In genomic region chr3:112374334-112374734, GRCh38 we compare ENCODE assay signal across 22 cellular contexts. TPM values are rescaled to one million over a fixed set of nuclear protein-coding genes. Genes with fewer than 3 reads are reported as not detected.
DNase-seq lines count a peak whose midpoint lies in the region; ATAC-seq and TF ChIP-seq lines count a peak whose summit lies in the region.
"Had no signal": no experiment of that assay in that cellular context is flagged by ENCODE, and none has a peak within 500 bp of the region (broad histone marks: within the 10 kb centered on the region; RNA-seq: fewer than 3 reads in every experiment).

No MANE protein-coding gene starts in this region.

- WGBS in thyroid gland, 2 donors, result 63 to 82% methylated on average over 5 of the region's 5 CpGs

- no peaks in the 10 kb centered on the region for H3K36me3 ChIP-seq in fibroblast of lung (ENCODE audit: control insufficient read depth, insufficient read depth, low read length)
- H3K36me3 ChIP-seq in thyroid gland, result no peaks in the 10 kb centered on the region
- H3K36me3 ChIP-seq in GM23338 (ENCODE audit: insufficient read depth), result no peaks in the 10 kb centered on the region
- H3K36me3 ChIP-seq: cardiac muscle cell, upper lobe of right lung had no signal

- H3K4me2 ChIP-seq in fibroblast of lung (ENCODE audit: extremely low read depth, insufficient read depth, low read length) (no peak overlapping the region), GM23338 (no peak overlapping the region)

- no peak overlapping the region for H3K27ac Mint-ChIP-seq in GM23338
- H3K27ac Mint-ChIP-seq in stimulated activated memory B cell treated with anti-CD40 and anti-IgM and Interleukin-4, amounts not matched to agents 10 μg/mL and 1 μg/mL and 100 μg/mL, for 72 hours, result no peak overlapping the region
- H3K27ac Mint-ChIP-seq: CD8-positive, alpha-beta memory T cell had no signal

- H3K9me3 ChIP-seq in fibroblast of lung (ENCODE audit: control insufficient read depth, insufficient read depth, low read depth, low read length), result no peaks in the 10 kb centered on the region
- H3K9me3 ChIP-seq in thyroid gland, result no peaks in the 10 kb centered on the region
- H3K9me3 ChIP-seq: upper lobe of right lung had no signal

- H3K79me2 ChIP-seq in fibroblast of lung (ENCODE audit: control insufficient read depth, insufficient read depth, low read length), result no peaks in the 10 kb centered on the region
- H3K79me2 ChIP-seq in GM23338 (replicated peaks; ENCODE audit: insufficient read depth), result no peaks in the 10 kb centered on the region

- TF ChIP-seq CTCF in fibroblast of lung (conservative IDR thresholded peaks at IDR 0.05 in 1 of 2, IDR thresholded peaks at IDR 0.05 in 1 of 2; ENCODE audit: low read depth in 1 of 2, low read length in 2 of 2), result no peak
- no peak for TF ChIP-seq CTCF in omental fat pad (IDR thresholded peaks at IDR 0.05)
- TF ChIP-seq CTCF in thyroid gland (IDR thresholded peaks at IDR 0.05), result no peak
- TF ChIP-seq CTCF in GM23338 (conservative IDR thresholded peaks at IDR 0.05; ENCODE audit: low read depth in 2 of 2), result no peak

- H3K27me3 ChIP-seq in fibroblast of lung (ENCODE audit: control insufficient read depth, insufficient read depth, low read length) (no peaks in the 10 kb centered on the region), thyroid gland (no peaks in the 10 kb centered on the region), GM23338 (ENCODE audit: insufficient read depth) (no peaks in the 10 kb centered on the region)
- H3K27me3 ChIP-seq: cardiac muscle cell, dorsolateral prefrontal cortex, upper lobe of right lung had no signal

- H3K4me1 ChIP-seq in fibroblast of lung (ENCODE audit: control insufficient read depth, extremely low read depth, insufficient read depth, low read length) (no peaks in the 10 kb centered on the region), thyroid gland (peaks cover 39 to 53% of the 10 kb centered on the region in 2 donors), GM23338 (ENCODE audit: insufficient read depth) (peaks cover 19% of the 10 kb centered on the region)

- no peaks in the 10 kb centered on the region for H3F3A ChIP-seq in GM23338 (replicated peaks; ENCODE audit: low read depth)

- H3K4me3 ChIP-seq in fibroblast of lung (replicated peaks in 1 of 4; ENCODE audit: control extremely low read depth in 1 of 4, insufficient read depth in 1 of 4, low read depth in 3 of 4, low read length in 4 of 4) (no peak overlapping the region), thyroid gland (replicated peaks in 1 of 3) (no peak overlapping the region), GM23338 (no peak overlapping the region)
- H3K4me3 ChIP-seq: cardiac muscle cell, dorsolateral prefrontal cortex, upper lobe of right lung had no signal

- H4K20me1 ChIP-seq in fibroblast of lung (ENCODE audit: control insufficient read depth, extremely low read depth, insufficient read depth, low read length) (no peaks in the 10 kb centered on the region), GM23338 (replicated peaks; ENCODE audit: insufficient read depth) (no peaks in the 10 kb centered on the region)

- peaks cover 21% of the 10 kb centered on the region for H3K4me1 Mint-ChIP-seq in GM23338
- peaks cover 5% of the 10 kb centered on the region for H3K4me1 Mint-ChIP-seq in stimulated activated memory B cell treated with anti-CD40 and anti-IgM and Interleukin-4, amounts not matched to agents 10 μg/mL and 1 μg/mL and 100 μg/mL, for 72 hours

- no peak overlapping the region for H3K27ac ChIP-seq in fibroblast of lung (ENCODE audit: insufficient read depth, low read length)
- peak overlapping the region in 1 of 3 donors; percentile 15 for H3K27ac ChIP-seq in thyroid gland
- no peak overlapping the region for H3K27ac ChIP-seq in GM23338 (ENCODE audit: low read depth)
- H3K27ac ChIP-seq: cardiac muscle cell, dorsolateral prefrontal cortex, epithelial cell of prostate, upper lobe of right lung, VCaP had no signal

- no peaks in the 10 kb centered on the region for H3K9me3 Mint-ChIP-seq in GM23338
- no peaks in the 10 kb centered on the region for H3K9me3 Mint-ChIP-seq in stimulated activated memory B cell treated with anti-CD40 and anti-IgM and Interleukin-4, amounts not matched to agents 10 μg/mL and 1 μg/mL and 100 μg/mL, for 72 hours
- H3K9me3 Mint-ChIP-seq: CD8-positive, alpha-beta memory T cell had no signal

- H3K36me3 Mint-ChIP-seq in GM23338 (ENCODE audit: low read depth), result no peaks in the 10 kb centered on the region
- H3K36me3 Mint-ChIP-seq in stimulated activated memory B cell treated with anti-CD40 and anti-IgM and Interleukin-4, amounts not matched to agents 10 μg/mL and 1 μg/mL and 100 μg/mL, for 72 hours, result no peaks in the 10 kb centered on the region

- no peak for TF ChIP-seq POLR2A in thyroid gland (IDR thresholded peaks at IDR 0.05)

- H3K9me2 ChIP-seq in GM23338 (ENCODE audit: insufficient read depth), result peaks cover 6% of the 10 kb centered on the region; the same call in 1 of the 2 replicates

- no peaks in the 10 kb centered on the region for H3K27me3 Mint-ChIP-seq in GM23338 (ENCODE audit: insufficient read depth, low read depth, poor library complexity)
- no peaks in the 10 kb centered on the region for H3K27me3 Mint-ChIP-seq in stimulated activated memory B cell treated with anti-CD40 and anti-IgM and Interleukin-4, amounts not matched to agents 10 μg/mL and 1 μg/mL and 100 μg/mL, for 72 hours

- peak; percentile 39 for ATAC-seq in omental fat pad (ENCODE audit: low FRiP score)
- ATAC-seq in GM23338, result no peak
- ATAC-seq in stimulated activated memory B cell treated with anti-CD40 and anti-IgM and Interleukin-4, amounts not matched to agents 10 μg/mL and 1 μg/mL and 100 μg/mL, for 72 hours, result no peak
- ATAC-seq: upper lobe of right lung had no signal

- H2AFZ ChIP-seq in fibroblast of lung (ENCODE audit: low read length), result no peak overlapping the region
- no peak overlapping the region for H2AFZ ChIP-seq in GM23338

- no peak overlapping the region for H3K4me3 Mint-ChIP-seq in GM23338
- H3K4me3 Mint-ChIP-seq in stimulated activated memory B cell treated with anti-CD40 and anti-IgM and Interleukin-4, amounts not matched to agents 10 μg/mL and 1 μg/mL and 100 μg/mL, for 72 hours, result no peak overlapping the region
- H3K4me3 Mint-ChIP-seq: CD8-positive, alpha-beta memory T cell had no signal

- peak; percentile 58 for DNase-seq in M059J (ENCODE audit: low read depth)
- DNase-seq in RPMI7951 (ENCODE audit: low read depth), result peak; percentile 36
- peak; percentile 28 to 58 for DNase-seq in fibroblast of lung (ENCODE audit: low read depth in 2 of 2)
- DNase-seq in omental fat pad (ENCODE audit: low spot score), result no peak
- DNase-seq in KG1 (lab: John Stamatoyannopoulos, UW), result no peak
- DNase-seq in thyroid gland, result no peak
- DNase-seq in GM23338 (ENCODE audit: low spot score), result no peak
- DNase-seq: activated CD8-positive, alpha-beta memory T cell treated with anti-CD3 and anti-CD28 coated beads, Interleukin-2, amount 50 U/mL, for 48 hours; activated effector memory CD4-positive, alpha-beta T cell treated with Interleukin-2 at 50 U/mL for 16 hours; CD8-positive, alpha-beta memory T cell; DMS79 treated with DMSO at 0.1 percent for 48 hours; dorsolateral prefrontal cortex; NCI-H510A; NK-92 treated with Interleukin-12 subunit alpha and Interleukin-12 subunit beta, amount 100 ng/mL, for 24 hours; stimulated activated CD4-positive, alpha-beta T cell treated with anti-CD3 and anti-CD28 coated beads, Interleukin-12 subunit alpha, Interleukin-12 subunit beta, amount 100 ng/mL, for 4 hours; T-helper 1 cell; upper lobe of right lung had no signal

- intact Hi-C loops in thyroid gland (cut with DNase I), result no loop called here

- no peak overlapping the region for H3K9ac ChIP-seq in fibroblast of lung (ENCODE audit: insufficient read depth, low read length)

TF ChIP-seq in GM23338, 12 proteins besides CTCF, POLR2A, EP300 and RAD21 (continues in another document):
- TF ChIP-seq ZNF114 (CRISPR knock-in tag; IDR thresholded peaks at IDR 0.05) (no peak), NANOG (IDR thresholded peaks at IDR 0.05; ENCODE audit: borderline replicate concordance) (no peak), STAT1 (IDR thresholded peaks at IDR 0.05; ENCODE audit: unreplicated experiment) (no peak), EZH2 (IDR thresholded peaks at IDR 0.05; ENCODE audit: low read depth, unreplicated experiment) (no peak), EZH2phosphoT487 (IDR thresholded peaks at IDR 0.05; ENCODE audit: unreplicated experiment) (no peak), JUNB (IDR thresholded peaks at IDR 0.05; ENCODE audit: unreplicated experiment) (no peak), POLR2AphosphoS5 (IDR thresholded peaks at IDR 0.05; ENCODE audit: low read depth) (no peak), CREB1 (CRISPR knock-in tag; IDR thresholded peaks at IDR 0.05; ENCODE audit: low read depth) (no peak)
- TF ChIP-seq, protein P1, sequence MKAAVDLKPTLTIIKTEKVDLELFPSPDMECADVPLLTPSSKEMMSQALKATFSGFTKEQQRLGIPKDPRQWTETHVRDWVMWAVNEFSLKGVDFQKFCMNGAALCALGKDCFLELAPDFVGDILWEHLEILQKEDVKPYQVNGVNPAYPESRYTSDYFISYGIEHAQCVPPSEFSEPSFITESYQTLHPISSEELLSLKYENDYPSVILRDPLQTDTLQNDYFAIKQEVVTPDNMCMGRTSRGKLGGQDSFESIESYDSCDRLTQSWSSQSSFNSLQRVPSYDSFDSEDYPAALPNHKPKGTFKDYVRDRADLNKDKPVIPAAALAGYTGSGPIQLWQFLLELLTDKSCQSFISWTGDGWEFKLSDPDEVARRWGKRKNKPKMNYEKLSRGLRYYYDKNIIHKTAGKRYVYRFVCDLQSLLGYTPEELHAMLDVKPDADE (IDR thresholded peaks at IDR 0.05), result no peak

RNA-seq across cellular contexts. Expression of gene CD200, which starts 41.4 kb away (rescaled TPM):
- total RNA-seq in M059J (2014; rRNA removed; shearing (Covaris generic)), result 0.15 and 0.20 TPM in 2 replicates
- 0.49 and 3.4 TPM in 2 replicates for total RNA-seq in RPMI7951 (2014; rRNA removed; shearing (Covaris generic))
- total RNA-seq in fibroblast of lung (0.17 and 0.26 TPM in 2 replicates), omental fat pad (10 to 100 TPM in 3 of 4 donors, 1 to 10 TPM in 1; 4.6 to 59.1 (median 31.4) TPM), thyroid gland (10 to 100 TPM; 13.2 to 18.7 (median 15.8) TPM)
- polyA plus RNA-seq in fibroblast of lung (0.22 and 2.5 TPM in 2 replicates), GM23338 (2016; fragmentation: Nextera tagmentation; extraction: Ambion mirVana) (56.5 and 65.0 TPM in 2 replicates)
- polyA plus RNA-seq in fibroblast of lung (2012), result 0.36 and 0.91 TPM in 2 replicates
- not detected in 2 replicates for polyA minus RNA-seq in fibroblast of lung (ENCODE audit: low replicate concordance)
- total RNA-seq in GM23338 (2014; rRNA removed; shearing (Covaris generic)), result 49.3 and 51.9 TPM in 2 replicates
- total RNA-seq: H4 had no signal

Comparison
In these comparisons a context has a peak if more than half of its experiments do, and no peak if none do; other contexts are left out.
1. DNase-seq: peak in M059J (single experiment), RPMI7951 (single experiment) and fibroblast of lung (2 of 2); none in omental fat pad (single experiment), KG1 (single experiment), thyroid gland (0 of 2) and GM23338 (single experiment).